In the genomic region with DNA sequence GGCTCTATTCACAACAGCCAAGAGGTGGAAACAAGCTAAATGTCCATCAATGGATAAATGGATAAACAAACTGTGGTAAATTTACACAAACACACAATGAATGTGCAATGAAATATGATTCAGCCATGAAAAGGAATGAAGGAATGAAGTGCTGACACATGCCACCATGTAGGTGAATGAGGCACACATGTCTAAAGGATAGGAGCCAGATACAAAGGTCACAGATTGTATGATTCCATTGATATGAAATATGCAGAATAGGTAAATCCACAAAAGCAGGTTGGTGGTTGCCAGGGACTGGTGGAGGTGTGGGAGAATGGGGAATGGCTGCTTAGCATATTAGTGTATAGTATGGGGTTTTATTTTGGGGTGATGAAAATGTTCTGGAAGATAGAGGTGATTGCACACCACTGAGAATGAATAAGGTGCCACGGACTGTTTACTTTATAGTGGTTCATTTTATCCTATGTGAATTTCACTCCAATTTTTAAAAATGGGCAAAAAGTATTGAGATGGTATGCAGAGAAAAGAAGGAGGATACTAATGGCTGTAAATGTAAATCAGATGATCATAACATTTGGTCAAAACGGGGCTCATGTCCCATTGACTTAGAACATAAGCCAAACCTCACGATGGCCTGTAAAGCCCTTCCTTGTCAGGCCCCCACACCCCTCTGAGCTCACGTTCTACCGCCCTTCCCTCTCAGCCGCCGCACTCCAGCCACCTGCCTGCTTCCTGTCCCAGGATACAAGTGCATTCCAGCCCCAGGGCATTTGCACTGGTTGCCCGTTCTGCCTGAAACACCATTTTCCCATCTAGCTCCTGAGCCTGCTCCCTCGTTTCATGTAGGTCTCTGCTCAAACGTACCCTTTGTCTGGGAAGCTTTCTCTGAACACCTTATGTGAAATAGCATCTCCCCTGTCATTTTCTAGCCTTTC, we compare ENCODE assay signal across 15 cellular contexts.
DNase-seq lines count a peak whose midpoint lies in the region; ATAC-seq and TF ChIP-seq lines count a peak whose summit lies in the region.
"Had no signal": no experiment of that assay in that cellular context is flagged by ENCODE, and none has a peak within 500 bp of the region (broad histone marks: within the 10 kb centered on the region; RNA-seq: fewer than 3 reads in every experiment).

No MANE protein-coding gene starts in this region.

- no peak overlapping the region for H3K4me3 ChIP-seq in coronary artery
- H3K4me3 ChIP-seq: K562 had no signal

- no peak overlapping the region for H2BK15ac ChIP-seq in H9 (ENCODE audit: low read depth, low read length)

- H4K5ac ChIP-seq in H9 (ENCODE audit: insufficient read length, low read depth, low read length), result no peak overlapping the region

- no peak overlapping the region for H2AFZ ChIP-seq in H9 (ENCODE audit: low read length)

- no peak overlapping the region for H3K9ac ChIP-seq in H9 (ENCODE audit: extremely low read depth, insufficient read length, low read length)

- H2AK5ac ChIP-seq in H9 (ENCODE audit: insufficient read length, low read length), result no peak overlapping the region

- H3K9me3 ChIP-seq in H9 (ENCODE audit: control insufficient read depth, low read depth, low read length), result no peaks in the 10 kb centered on the region
- H3K9me3 ChIP-seq: Caco-2 had no signal

- no peak overlapping the region for H2BK5ac ChIP-seq in H9 (ENCODE audit: insufficient read length, low read length)

- no peak overlapping the region for H3T11ph ChIP-seq in H9 (ENCODE audit: low read length)

- H3K79me1 ChIP-seq in H9 (ENCODE audit: insufficient read depth, low read depth, low read length, poor library complexity, severe bottlenecking), result no peaks in the 10 kb centered on the region

- no peak overlapping the region for H3K18ac ChIP-seq in H9 (ENCODE audit: insufficient read length, low read depth, low read length)

- H3K4ac ChIP-seq in H9 (ENCODE audit: low read depth, low read length), result no peak overlapping the region

- no peak overlapping the region for H2BK12ac ChIP-seq in H9 (ENCODE audit: insufficient read length, low read depth, low read length)

- H2BK20ac ChIP-seq in H9 (ENCODE audit: low read depth, low read length, poor library complexity, severe bottlenecking), result no peak overlapping the region

- H3K4me3 Mint-ChIP-seq in H9 (no peak overlapping the region), type B pancreatic cell (no peak overlapping the region)
- H3K4me3 Mint-ChIP-seq: CD4-positive, alpha-beta T cell had no signal

- no peak overlapping the region for H4K8ac ChIP-seq in H9 (replicated peaks; ENCODE audit: insufficient read length, low read depth, low read length)

- ATAC-seq in HG03196 (IDR thresholded peaks at IDR 0.05; ENCODE audit: unreplicated experiment) (no peak), GM18873 (IDR thresholded peaks at IDR 0.05; ENCODE audit: low FRiP score, unreplicated experiment) (no peak)
- ATAC-seq: K562 had no signal

- H3K36me3 Mint-ChIP-seq in H9 (ENCODE audit: insufficient read depth in 1 of 3, low read depth in 3 of 3) (peaks cover 0 to 5% (median 0%) of the 10 kb centered on the region in 3 experiments; a peak in 2 of 7 replicates), type B pancreatic cell (no peaks in the 10 kb centered on the region)

- no peaks in the 10 kb centered on the region for H3K27me3 ChIP-seq in H9 (ENCODE audit: insufficient read depth, low read length)

- DNase-seq in H9 (peak; percentile 18), coronary artery (ENCODE audit: low spot score) (peak; percentile 49), mesenteric fat pad (ENCODE audit: low spot score) (peak; percentile 84), type B pancreatic cell (ENCODE audit: extremely low spot score, unreplicated experiment) (peak; percentile 53), GM03348 (ENCODE audit: low spot score) (no peak)
- DNase-seq: ACHN; Caco-2; CD4-positive, alpha-beta T cell; GDM1; HCEC 1CT; IMR-90 had no signal

- H3K27me3 Mint-ChIP-seq in H9 (ENCODE audit: low read depth) (no peaks in the 10 kb centered on the region; the same call in none of the 2 replicates), type B pancreatic cell (no peaks in the 10 kb centered on the region)
- H3K27me3 Mint-ChIP-seq: CD4-positive, alpha-beta T cell had no signal

- no peak overlapping the region for H3K56ac ChIP-seq in H9 (ENCODE audit: insufficient read length, low read depth, low read length)

- no peaks in the 10 kb centered on the region for H3K23me2 ChIP-seq in H9 (ENCODE audit: insufficient read length, low read depth, low read length, poor library complexity, severe bottlenecking)

- TF ChIP-seq CTCF in H9 (conservative IDR thresholded peaks at IDR 0.05), result no peak
- TF ChIP-seq CTCF in coronary artery (IDR thresholded peaks at IDR 0.05), result no peak
- TF ChIP-seq CTCF in type B pancreatic cell (conservative IDR thresholded peaks at IDR 0.05), result no peak

- peaks cover 0 to 7% of the 10 kb centered on the region in 2 experiments; a peak in 4 of 5 replicates for H3K9me3 Mint-ChIP-seq in H9
- H3K9me3 Mint-ChIP-seq in type B pancreatic cell, result peaks cover 11% of the 10 kb centered on the region
- H3K9me3 Mint-ChIP-seq: CD4-positive, alpha-beta T cell had no signal

- no peak overlapping the region for H3K4me2 ChIP-seq in H9 (ENCODE audit: insufficient read depth, insufficient read length, low read length)

- no peaks in the 10 kb centered on the region for H3K4me1 ChIP-seq in H9 (ENCODE audit: insufficient read depth, low read length)

- no CpG with 5 or more reads among the region's 10 CpGs for WGBS in H9 (ENCODE audit: extremely low coverage, insufficient read length, low lambda C conversion rate)

- H2BK120ac ChIP-seq in H9 (ENCODE audit: low read depth, low read length, poor library complexity, severe bottlenecking), result no peak overlapping the region

- peaks cover 7 to 10% of the 10 kb centered on the region in 2 experiments; a peak in 3 of 4 replicates for H3K4me1 Mint-ChIP-seq in H9
- peaks cover 12% of the 10 kb centered on the region for H3K4me1 Mint-ChIP-seq in type B pancreatic cell (ENCODE audit: unreplicated experiment)

- H3K27ac ChIP-seq in H9 (ENCODE audit: insufficient read length, low read depth, low read length), result no peak overlapping the region
- H3K27ac ChIP-seq in coronary artery, result no peak overlapping the region
- H3K27ac ChIP-seq: C4-2B had no signal

- H3K23ac ChIP-seq in H9 (ENCODE audit: insufficient read length, low read depth, low read length), result no peak overlapping the region

- H3K14ac ChIP-seq in H9 (ENCODE audit: insufficient read depth, low read length), result no peak overlapping the region

- H4K20me1 ChIP-seq in H9 (ENCODE audit: control insufficient read depth, insufficient read depth, insufficient read length), result no peaks in the 10 kb centered on the region

- H3K27ac Mint-ChIP-seq in H9 (peak overlapping the region in 1 of 3 experiments; percentile 17; a peak in 1 of 7 replicates), type B pancreatic cell (no peak overlapping the region)
- H3K27ac Mint-ChIP-seq: CD4-positive, alpha-beta T cell had no signal

- no peak overlapping the region for H4K91ac ChIP-seq in H9 (ENCODE audit: insufficient read length, low read depth, low read length)

- no peaks in the 10 kb centered on the region for H3K79me2 ChIP-seq in H9 (ENCODE audit: insufficient read depth, low read length)
